Comparison of ENCODE assay signal across 35 cellular contexts in genomic region chrX:130435937-130436336, GRCh38.
"Had no signal": no experiment of that assay in that cellular context is flagged by ENCODE, and none has a peak within 500 bp of the region (broad histone marks: within the 10 kb centered on the region; RNA-seq: fewer than 3 reads in every experiment).

No MANE protein-coding gene starts in this region.

- DNase-seq: Kasumi-1, MG63, MM.1S, MV-4-11, NCI-H1048, NCI-H1092, NCI-H1092 treated with DMSO at 0.1 percent for 48 hours, NCI-H1105, NCI-H1105 treated with DMSO at 0.1 percent for 48 hours, NCI-H1417, NCI-H1417 treated with DMSO at 0.1 percent for 48 hours, NCI-H1436, NCI-H1436 treated with DMSO at 0.1 percent for 48 hours, NCI-H146, NCI-H1694, NCI-H1694 treated with DMSO at 0.1 percent for 48 hours, NCI-H187, NCI-H187 treated with DMSO at 0.1 percent for 48 hours, NCI-H1930, NCI-H2029, NCI-H2029 treated with DMSO at 0.1 percent for 48 hours, NCI-H2081, NCI-H2081 treated with DMSO at 0.1 percent for 48 hours, NCI-H2107, NCI-H2171, NCI-H2171 treated with DMSO at 0.1 percent for 48 hours, NCI-H2227 treated with DMSO at 0.1 percent for 48 hours, NCI-H226, NCI-H345, NCI-H446, NCI-H446 treated with DMSO at 0.1 percent for 48 hours, NCI-H510A, NCI-H524, NCI-H524 treated with DMSO at 0.1 percent for 48 hours, NCI-H526 had no signal
